In genomic region chr19:52237197-52237596, GRCh38 we compare ENCODE assay signal across 15 cellular contexts.
"Had no signal": no experiment of that assay in that cellular context is flagged by ENCODE, and none has a peak within 500 bp of the region (broad histone marks: within the 10 kb centered on the region; RNA-seq: fewer than 3 reads in every experiment).

No MANE protein-coding gene starts in this region.

- H3K27me3 ChIP-seq: esophagus squamous epithelium, gastroesophageal sphincter, heart left ventricle, hepatocyte, left lung, right atrium auricular region, spleen, testis, tibial artery, uterus had no signal

- H3K4me2 ChIP-seq: hepatocyte had no signal

- H3K9me3 ChIP-seq: esophagus squamous epithelium, gastroesophageal sphincter, heart left ventricle, left lung, prostate gland, right atrium auricular region, spleen, testis, tibial artery, uterus had no signal

- H3K36me3 ChIP-seq: esophagus squamous epithelium, gastroesophageal sphincter, left lung, prostate gland, right atrium auricular region, spleen, tibial artery, uterus had no signal

- DNase-seq: esophagus squamous epithelium, left cardiac atrium had no signal

- ATAC-seq: stimulated activated memory B cell treated with anti-CD40 and anti-IgM and Interleukin-4, amounts not matched to agents 10 μg/mL and 1 μg/mL and 100 μg/mL, for 72 hours had no signal

- H3K4me3 ChIP-seq: coronary artery, esophagus squamous epithelium, gastroesophageal sphincter, heart left ventricle, hepatocyte, left lung, prostate gland, right atrium auricular region, skin epidermis, spleen, testis, tibial artery, uterus had no signal

- H3K27ac ChIP-seq: coronary artery, esophagus squamous epithelium, gastroesophageal sphincter, heart left ventricle, hepatocyte, left lung, prostate gland, right atrium auricular region, skin epidermis, spleen, testis, tibial artery, uterus had no signal

- H2AFZ ChIP-seq: hepatocyte had no signal

- H3K79me2 ChIP-seq: hepatocyte had no signal

- H3K4me1 ChIP-seq: prostate gland, right atrium auricular region, testis, tibial artery, uterus had no signal
